In the genomic region with DNA sequence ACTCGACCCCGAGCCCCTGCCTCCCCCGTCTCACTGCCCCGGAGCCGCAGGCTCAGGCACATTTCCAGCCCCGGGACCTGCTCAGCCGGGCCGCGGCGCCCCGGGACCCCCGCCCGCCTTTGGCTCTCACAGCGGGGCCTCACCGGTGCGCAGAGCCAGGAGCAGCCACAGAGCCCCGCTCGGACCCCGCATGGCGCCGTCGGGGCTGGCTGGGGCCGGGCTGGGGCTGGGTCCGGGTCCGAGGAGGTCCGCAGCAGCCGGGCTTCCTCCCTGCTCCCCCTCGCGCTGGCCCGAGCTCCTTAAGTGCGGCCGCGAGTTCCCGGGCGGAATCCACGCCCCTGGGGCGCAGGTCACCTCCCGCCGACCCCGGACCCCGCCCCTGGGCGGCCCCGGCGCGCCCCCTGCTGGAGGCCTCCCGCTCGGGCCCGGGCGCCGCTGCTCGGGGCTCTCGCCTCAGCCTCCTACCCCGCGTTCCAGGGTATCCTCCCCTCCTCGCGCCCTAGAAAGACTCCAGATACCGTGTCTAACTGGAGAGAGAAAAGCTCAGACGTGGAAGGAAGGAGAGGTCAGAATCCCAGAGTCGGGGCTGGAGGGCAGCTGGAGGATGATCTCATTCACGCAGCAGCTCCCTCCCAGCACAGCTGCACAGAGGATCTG, we compare ENCODE assay signal across 8 cellular contexts. TPM values are rescaled to one million over a fixed set of nuclear protein-coding genes. Genes with fewer than 3 reads are reported as not detected.
DNase-seq lines count a peak whose midpoint lies in the region; ATAC-seq lines count a peak whose summit lies in the region.

A gene (minus strand): TSS at position 307 of the 657 bp plus-strand sequence. CDS start 115 bp downstream, at position 192.

- H3K4me1 ChIP-seq in mesendoderm (ENCODE audit: control insufficient read depth, low read depth, low read length): no peaks in the 10 kb centered on the region

- peak within 1 kb of the TSS; percentile 39 for H3K4me3 ChIP-seq in mesendoderm (ENCODE audit: low read length)

- no CpG with 5 or more reads among the region's 60 CpGs for WGBS in mesendoderm (ENCODE audit: extremely low coverage, insufficient coverage, low lambda C conversion rate)

- no peak within 1 kb of the TSS for H2BK120ac ChIP-seq in mesendoderm (ENCODE audit: low read depth, low read length)

- peak within 1 kb of the TSS; percentile 66 for H3K23ac ChIP-seq in mesendoderm (ENCODE audit: low read length)

- H2BK5ac ChIP-seq in mesendoderm (ENCODE audit: low read length): no peak within 1 kb of the TSS

- peak within 1 kb of the TSS; percentile 63 for H3K18ac ChIP-seq in mesendoderm (ENCODE audit: low read length)

- H4K5ac ChIP-seq in mesendoderm (ENCODE audit: low read length): no peak within 1 kb of the TSS

- H2AK5ac ChIP-seq in mesendoderm (ENCODE audit: low read length): no peak within 1 kb of the TSS

- no peaks in the 10 kb centered on the region for H3K27me3 ChIP-seq in mesendoderm (ENCODE audit: insufficient read depth, low read length, poor library complexity)

- H3K4ac ChIP-seq in mesendoderm (ENCODE audit: low read depth, low read length): peak within 1 kb of the TSS; percentile 22

- H3K9ac ChIP-seq in mesendoderm (ENCODE audit: low read length): peak within 1 kb of the TSS; percentile 60

- no peaks in the 10 kb centered on the region for H3K36me3 ChIP-seq in mesendoderm (ENCODE audit: control insufficient read depth, insufficient read depth, low read length)

- DNase-seq in NCI-H2081 (lab: John Stamatoyannopoulos, UW) (peak; percentile 15 to 49), NCI-H2081 treated with DMSO at 0.1 percent for 48 hours (lab: John Stamatoyannopoulos, UW) (no peak), NCI-H1694 treated with DMSO at 0.1 percent for 48 hours (lab: John Stamatoyannopoulos, UW) (peak; percentile 29), ecto neural progenitor cell (ENCODE audit: low spot score) (peak; percentile 87), mesendoderm (peak; percentile 71)
- DNase-seq in activated CD4-positive, alpha-beta T cell treated with anti-CD3 and anti-CD28 coated beads for 48 hours: peak; percentile 80
- DNase-seq in stimulated activated CD8-positive, alpha-beta memory T cell treated with anti-CD3 and anti-CD28 coated beads, Interleukin-4, amount 100 ng/mL, for 1 hour (ENCODE audit: low read depth in 2 of 2, low spot score in 1 of 2): peak; percentile 45 to 52

- H4K8ac ChIP-seq in mesendoderm (ENCODE audit: low read depth, low read length): no peak within 1 kb of the TSS

- H3K4me2 ChIP-seq in mesendoderm (ENCODE audit: low read length): peak within 1 kb of the TSS; percentile 61

- H3K56ac ChIP-seq in mesendoderm (ENCODE audit: low read length): peak within 1 kb of the TSS; percentile 80

- ATAC-seq in HG02798 (IDR thresholded peaks at IDR 0.05; ENCODE audit: poor library complexity, unreplicated experiment): peak; percentile 81

- no peak within 1 kb of the TSS for H2BK15ac ChIP-seq in mesendoderm (replicated peaks; ENCODE audit: low read depth)

- no peaks in the 10 kb centered on the region for H3K79me2 ChIP-seq in mesendoderm (ENCODE audit: control insufficient read depth, insufficient read depth, low read length)

- no peak within 1 kb of the TSS for H3K27ac ChIP-seq in mesendoderm (ENCODE audit: low read depth, low read length)

- no peaks in the 10 kb centered on the region for H3K79me1 ChIP-seq in mesendoderm (ENCODE audit: low read length)

RNA-seq across cellular contexts. Expression of the gene that starts here (rescaled TPM):
- polyA plus RNA-seq in mesendoderm (2013, experiment 1 of 2): 0.95 TPM
- polyA plus RNA-seq in mesendoderm (2013, experiment 2 of 2): 0.73 TPM
